1 cellular context compared by ENCODE assay signal in genomic region chr19:43582495-43582894, GRCh38.
TF ChIP-seq lines count a peak whose summit lies in the region.

No MANE protein-coding gene starts in this region.

TF ChIP-seq in K562, 482 proteins besides CTCF, POLR2A, EP300 and RAD21:
- peak; percentile 57 to 68 for TF ChIP-seq KDM1A (IDR thresholded peaks at IDR 0.05)
- TF ChIP-seq CBX3 (IDR thresholded peaks at IDR 0.05; ENCODE audit: borderline replicate concordance in 1 of 2, low read length in 2 of 2) = 0 out of 3 replicates have a peak, but pooled peaks of 1 of the 2 experiments have one; percentile 33
- TF ChIP-seq DNMT1 (IDR thresholded peaks at IDR 0.05) = no peak
- peak; percentile 36 to 54; a peak in 2 of 4 replicates for TF ChIP-seq RCOR1 (IDR thresholded peaks at IDR 0.05; ENCODE audit: borderline replicate concordance in 1 of 2, low read depth in 2 of 2, low read length in 2 of 2)
- peak; percentile 26; the same call in 1 of the 2 replicates for TF ChIP-seq HDAC2 (IDR thresholded peaks at IDR 0.05)
- no peak for TF ChIP-seq MCM2 (IDR thresholded peaks at IDR 0.05; ENCODE audit: low read depth)
- no peak for TF ChIP-seq ZNF696 (CRISPR knock-in tag; conservative IDR thresholded peaks at IDR 0.05)
- TF ChIP-seq ADNP (tag; IDR thresholded peaks at IDR 0.05) = peak; percentile 82
- TF ChIP-seq, protein P1, sequence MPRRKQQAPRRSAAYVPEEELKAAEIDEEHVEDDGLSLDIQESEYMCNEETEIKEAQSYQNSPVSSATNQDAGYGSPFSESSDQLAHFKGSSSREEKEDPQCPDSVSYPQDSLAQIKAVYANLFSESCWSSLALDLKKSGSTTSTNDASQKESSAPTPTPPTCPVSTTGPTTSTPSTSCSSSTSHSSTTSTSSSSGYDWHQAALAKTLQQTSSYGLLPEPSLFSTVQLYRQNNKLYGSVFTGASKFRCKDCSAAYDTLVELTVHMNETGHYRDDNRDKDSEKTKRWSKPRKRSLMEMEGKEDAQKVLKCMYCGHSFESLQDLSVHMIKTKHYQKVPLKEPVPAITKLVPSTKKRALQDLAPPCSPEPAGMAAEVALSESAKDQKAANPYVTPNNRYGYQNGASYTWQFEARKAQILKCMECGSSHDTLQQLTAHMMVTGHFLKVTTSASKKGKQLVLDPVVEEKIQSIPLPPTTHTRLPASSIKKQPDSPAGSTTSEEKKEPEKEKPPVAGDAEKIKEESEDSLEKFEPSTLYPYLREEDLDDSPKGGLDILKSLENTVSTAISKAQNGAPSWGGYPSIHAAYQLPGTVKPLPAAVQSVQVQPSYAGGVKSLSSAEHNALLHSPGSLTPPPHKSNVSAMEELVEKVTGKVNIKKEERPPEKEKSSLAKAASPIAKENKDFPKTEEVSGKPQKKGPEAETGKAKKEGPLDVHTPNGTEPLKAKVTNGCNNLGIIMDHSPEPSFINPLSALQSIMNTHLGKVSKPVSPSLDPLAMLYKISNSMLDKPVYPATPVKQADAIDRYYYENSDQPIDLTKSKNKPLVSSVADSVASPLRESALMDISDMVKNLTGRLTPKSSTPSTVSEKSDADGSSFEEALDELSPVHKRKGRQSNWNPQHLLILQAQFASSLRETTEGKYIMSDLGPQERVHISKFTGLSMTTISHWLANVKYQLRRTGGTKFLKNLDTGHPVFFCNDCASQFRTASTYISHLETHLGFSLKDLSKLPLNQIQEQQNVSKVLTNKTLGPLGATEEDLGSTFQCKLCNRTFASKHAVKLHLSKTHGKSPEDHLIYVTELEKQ (CRISPR knock-in tag; IDR thresholded peaks at IDR 0.05) = no peak
- TF ChIP-seq RBM25 (IDR thresholded peaks at IDR 0.05; ENCODE audit: low read depth, low read length, severe bottlenecking) = peak; percentile 95
- TF ChIP-seq, protein P2, sequence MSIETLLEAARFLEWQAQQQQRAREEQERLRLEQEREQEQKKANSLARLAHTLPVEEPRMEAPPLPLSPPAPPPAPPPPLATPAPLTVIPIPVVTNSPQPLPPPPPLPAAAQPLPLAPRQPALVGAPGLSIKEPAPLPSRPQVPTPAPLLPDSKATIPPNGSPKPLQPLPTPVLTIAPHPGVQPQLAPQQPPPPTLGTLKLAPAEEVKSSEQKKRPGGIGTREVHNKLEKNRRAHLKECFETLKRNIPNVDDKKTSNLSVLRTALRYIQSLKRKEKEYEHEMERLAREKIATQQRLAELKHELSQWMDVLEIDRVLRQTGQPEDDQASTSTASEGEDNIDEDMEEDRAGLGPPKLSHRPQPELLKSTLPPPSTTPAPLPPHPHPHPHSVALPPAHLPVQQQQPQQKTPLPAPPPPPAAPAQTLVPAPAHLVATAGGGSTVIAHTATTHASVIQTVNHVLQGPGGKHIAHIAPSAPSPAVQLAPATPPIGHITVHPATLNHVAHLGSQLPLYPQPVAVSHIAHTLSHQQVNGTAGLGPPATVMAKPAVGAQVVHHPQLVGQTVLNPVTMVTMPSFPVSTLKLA (conservative IDR thresholded peaks at IDR 0.05) = no peak
- TF ChIP-seq BCOR (IDR thresholded peaks at IDR 0.05) = peak; percentile 88
TF ChIP-seq in K562: peak in this region for 7.
